10 cellular contexts compared by ENCODE assay signal in the genomic region with DNA sequence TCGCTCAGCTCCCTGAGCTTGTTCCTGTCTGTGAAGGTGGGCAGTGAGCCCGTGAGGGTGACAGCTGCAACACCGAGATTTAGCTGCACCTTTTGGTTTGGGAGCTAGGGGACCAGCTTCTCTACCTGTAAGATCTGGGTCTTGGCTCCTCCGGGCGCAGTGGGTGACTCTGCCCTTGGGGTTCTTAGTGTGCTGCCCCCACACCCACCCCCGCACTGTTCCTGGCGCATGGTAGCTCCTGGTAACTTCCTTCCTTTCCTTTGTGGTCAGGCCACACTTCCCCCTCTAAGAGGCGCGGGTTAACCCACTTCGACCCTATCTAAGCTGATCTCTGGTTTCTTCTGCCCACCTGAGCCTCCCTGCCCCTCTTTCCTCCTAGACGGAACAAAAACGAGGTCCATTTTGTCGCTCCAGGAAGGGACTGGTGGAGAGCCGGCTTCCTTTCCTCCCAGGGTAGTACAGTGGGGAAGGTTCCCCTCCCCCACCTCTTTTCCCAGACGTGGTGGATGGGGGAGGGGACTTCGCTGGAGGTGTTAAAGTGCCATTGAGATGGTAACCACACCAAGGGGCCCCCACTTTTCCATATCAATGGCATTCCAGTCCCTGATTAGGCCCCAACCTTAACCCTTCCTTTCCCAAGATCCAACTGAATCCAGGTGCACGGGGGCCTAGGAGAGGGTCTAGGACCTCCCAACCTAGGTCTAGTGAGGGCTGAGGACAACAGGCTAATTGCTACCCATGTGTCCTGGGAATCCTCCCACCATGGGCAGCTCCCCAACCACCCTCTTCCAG. TPM values are rescaled to one million over a fixed set of nuclear protein-coding genes. Genes with fewer than 3 reads are reported as not detected.
A peak's percentile ranks its signal among the peaks of the same experiment; 100 is the strongest.
DNase-seq lines count a peak whose midpoint lies in the region; FAIRE-seq and TF ChIP-seq lines count a peak whose summit lies in the region.
"Had no signal": no experiment of that assay in that cellular context is flagged by ENCODE, and none has a peak within 500 bp of the region (broad histone marks: within the 10 kb centered on the region; RNA-seq: fewer than 3 reads in every experiment).

No MANE protein-coding gene starts in this region.

- H3K27ac Mint-ChIP-seq in nephron progenitor cell: no peak overlapping the region

- H3K4me3 Mint-ChIP-seq in nephron progenitor cell: peak overlapping the region; percentile 61
- H3K4me3 Mint-ChIP-seq: neural crest cell had no signal

- DNase-seq in GM12891 (ENCODE audit: insufficient read length, low spot score) (no peak), NB4 (ENCODE audit: low read depth) (peak; percentile 88), nephron progenitor cell (no peak), GM10248 (ENCODE audit: extremely low spot score) (no peak), NCI-H2227 treated with DMSO at 0.1 percent for 48 hours (lab: John Stamatoyannopoulos, UW) (no peak), SW 1271 (lab: John Stamatoyannopoulos, UW) (no peak), SW480 (ENCODE audit: low spot score) (no peak)
- DNase-seq: NCI-H2107 had no signal

- peaks cover 60% of the 10 kb centered on the region for H3K27me3 Mint-ChIP-seq in nephron progenitor cell (ENCODE audit: low read depth, poor library complexity)

- peak overlapping the region; percentile 39 for H3K27ac ChIP-seq in cingulate gyrus (ENCODE audit: low read depth, low read length)

- H3K9me3 Mint-ChIP-seq in nephron progenitor cell: no peaks in the 10 kb centered on the region
- H3K9me3 Mint-ChIP-seq: neural crest cell had no signal

- peak overlapping the region; percentile 27 for H3K4me3 ChIP-seq in NB4 (ENCODE audit: low read depth, low read length)

- peak; percentile 43 for FAIRE-seq in GM12891 (lab: Jason Lieb, UNC)

- peaks cover 47% of the 10 kb centered on the region for H3K4me1 Mint-ChIP-seq in nephron progenitor cell
- H3K4me1 Mint-ChIP-seq: neural crest cell had no signal

- TF ChIP-seq POLR2A in GM12891 (IDR thresholded peaks at IDR 0.05; ENCODE audit: low read depth, low read length) (no peak), NB4 (IDR thresholded peaks at IDR 0.05; ENCODE audit: extremely low read depth, insufficient read length) (no peak)

- no peak for TF ChIP-seq CTCF in NB4 (IDR thresholded peaks at IDR 0.05; ENCODE audit: low read depth, low read length)
- TF ChIP-seq CTCF in nephron progenitor cell (IDR thresholded peaks at IDR 0.05): no peak
- TF ChIP-seq CTCF in GM10248 (IDR thresholded peaks at IDR 0.05; ENCODE audit: control extremely low read depth, extremely low read depth, low read depth, missing control alignments): no peak

- POLR2A ChIA-PET in GM10248 (lab: Yijun Ruan, JAX): no interaction called here

- CTCF ChIA-PET in GM10248 (lab: Yijun Ruan, JAX): interaction anchor here (1.2 to 11.8 kb wide), 4 partner anchors 17 to 122 kb away, joined by 3 to 231 read pairs (median 4); a partner anchor contains a TSS

- no peaks in the 10 kb centered on the region for H3K36me3 Mint-ChIP-seq in nephron progenitor cell (ENCODE audit: low read depth)

TF ChIP-seq in GM12891, 5 proteins besides CTCF, POLR2A, EP300 and RAD21:
- TF ChIP-seq POLR2AphosphoS5 (IDR thresholded peaks at IDR 0.05; ENCODE audit: low read depth, low read length): no peak
- no peak for TF ChIP-seq TAF1 (IDR thresholded peaks at IDR 0.05; ENCODE audit: low read depth, low read length)
- no peak for TF ChIP-seq SPI1 (IDR thresholded peaks at IDR 0.05; ENCODE audit: low read depth, low read length)
- TF ChIP-seq POU2F2 (IDR thresholded peaks at IDR 0.05; ENCODE audit: low read depth, low read length): no peak
- no peak for TF ChIP-seq PAX5 (IDR thresholded peaks at IDR 0.05; ENCODE audit: insufficient read depth, low read length, severe bottlenecking)

RNA-seq across cellular contexts. Expression of a gene that starts 4.6 kb away (rescaled TPM):
- polyA plus RNA-seq in GM12891 (2012; ENCODE audit: low read depth, missing spikeins): 0.04 TPM

RNA-seq across cellular contexts. Expression of a gene that starts 9.8 kb away (rescaled TPM):
- not detected for polyA plus RNA-seq in GM12891 (2012; ENCODE audit: low read depth, missing spikeins)

RNA-seq across cellular contexts. Expression of a gene that starts 12.0 kb away (rescaled TPM):
- 0.64 TPM for polyA plus RNA-seq in GM12891 (2012; ENCODE audit: low read depth, missing spikeins)

RNA-seq across cellular contexts. Expression of a gene that starts 15.6 kb away (rescaled TPM):
- 24.8 TPM for polyA plus RNA-seq in GM12891 (2012; ENCODE audit: low read depth, missing spikeins)

RNA-seq across cellular contexts. Expression of a gene that starts 15.7 kb away (rescaled TPM):
- polyA plus RNA-seq in GM12891 (2012; ENCODE audit: low read depth, missing spikeins): 15.4 TPM
